ENCODE assay signal across 7 cellular contexts in the genomic region with DNA sequence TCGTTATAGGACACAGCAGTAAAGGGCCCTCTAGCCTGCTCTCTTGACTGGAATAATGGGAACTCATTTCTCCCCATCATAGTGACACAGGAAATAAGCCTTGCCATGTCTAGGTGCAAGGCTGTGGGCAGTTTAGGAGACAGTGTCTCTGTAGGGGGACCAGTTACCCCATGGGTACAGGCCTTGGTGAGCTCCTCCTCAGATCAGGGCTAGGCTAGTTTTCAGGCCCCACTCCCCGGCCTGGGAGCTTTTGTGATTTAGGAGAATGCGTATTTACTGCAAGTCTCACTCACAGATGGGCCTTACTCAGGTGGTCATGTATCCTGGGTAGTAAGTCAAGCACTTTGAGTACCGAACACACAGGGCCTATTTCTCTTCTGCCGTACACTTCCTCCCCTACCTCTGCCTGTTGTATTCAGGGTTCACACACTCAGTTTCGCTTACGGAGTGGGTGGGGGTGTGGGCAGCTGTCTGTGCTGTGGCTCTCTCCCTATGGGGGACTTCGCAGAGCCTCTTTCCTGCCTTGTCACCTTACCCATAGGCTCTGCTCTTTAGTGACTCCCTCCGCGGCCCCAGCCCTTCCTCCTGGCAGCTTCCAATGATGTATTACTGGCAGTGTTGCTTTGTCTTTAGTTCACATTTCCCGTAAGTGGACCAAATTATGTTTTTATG. TPM values are rescaled to one million over a fixed set of nuclear protein-coding genes. Genes with fewer than 3 reads are reported as not detected.
A peak's percentile ranks its signal among the peaks of the same experiment; 100 is the strongest.
DNase-seq lines count a peak whose midpoint lies in the region; ATAC-seq and TF ChIP-seq lines count a peak whose summit lies in the region.

No MANE protein-coding gene starts in this region.

- DNase-seq in GM23338 (ENCODE audit: low spot score) = peak; percentile 30
- peak; percentile 37 for DNase-seq in activated CD4-positive, CD25-positive, alpha-beta regulatory T cell treated with anti-CD3 and anti-CD28 coated beads, Interleukin-2, amount 50 U/mL, for 72 hours
- no peak for DNase-seq in endothelial cell (ENCODE audit: low spot score)
- DNase-seq in stimulated activated CD8-positive, alpha-beta memory T cell treated with anti-CD3 and anti-CD28 coated beads, Interleukin-12 subunit alpha, Interleukin-12 subunit beta, amount 100 ng/mL, for 1 hour (ENCODE audit: low read depth) = peak; percentile 19
- no peak for DNase-seq in NCI-H2107 (lab: John Stamatoyannopoulos, UW)
- DNase-seq in cortex of kidney (lab: John Stamatoyannopoulos, UW) = no peak
- no peak for DNase-seq in SKM-1 (lab: John Stamatoyannopoulos, UW; ENCODE audit: unreplicated experiment)

- peaks cover 100% of the 10 kb centered on the region for H3K79me2 ChIP-seq in GM23338 (replicated peaks; ENCODE audit: insufficient read depth)

- H3K4me1 Mint-ChIP-seq in GM23338 (peaks cover 31% of the 10 kb centered on the region), endothelial cell (ENCODE audit: unreplicated experiment) (peaks cover 17% of the 10 kb centered on the region)

- no peak for TF ChIP-seq CTCF in GM23338 (conservative IDR thresholded peaks at IDR 0.05; ENCODE audit: low read depth in 2 of 2)
- TF ChIP-seq CTCF in endothelial cell (IDR thresholded peaks at IDR 0.05; ENCODE audit: unreplicated experiment) = no peak

- H3K36me3 ChIP-seq in GM23338 (ENCODE audit: insufficient read depth) = no peaks in the 10 kb centered on the region

- no peaks in the 10 kb centered on the region for H3K9me2 ChIP-seq in GM23338 (ENCODE audit: insufficient read depth)

- H3K36me3 Mint-ChIP-seq in GM23338 (ENCODE audit: low read depth) = peaks cover 3% of the 10 kb centered on the region; the same call in 2 of the 3 replicates
- H3K36me3 Mint-ChIP-seq in endothelial cell (ENCODE audit: low read depth, unreplicated experiment) = peaks cover 15% of the 10 kb centered on the region

- no peak overlapping the region for H3K27ac Mint-ChIP-seq in GM23338
- peak overlapping the region; percentile 20 for H3K27ac Mint-ChIP-seq in endothelial cell (ENCODE audit: unreplicated experiment)

- ATAC-seq in GM23338 = peak; percentile 58

- 0 out of 2 replicates have a peak, but pooled peaks cover 7% of the 10 kb centered on the region for H3F3A ChIP-seq in GM23338 (replicated peaks; ENCODE audit: low read depth)

- peaks cover 57% of the 10 kb centered on the region for H4K20me1 ChIP-seq in GM23338 (replicated peaks; ENCODE audit: insufficient read depth)

- H3K27me3 Mint-ChIP-seq in GM23338 (ENCODE audit: insufficient read depth, low read depth, poor library complexity) (peaks cover 6% of the 10 kb centered on the region), endothelial cell (ENCODE audit: unreplicated experiment) (peaks cover 4% of the 10 kb centered on the region)

- H3K9me3 Mint-ChIP-seq in GM23338 (no peaks in the 10 kb centered on the region), endothelial cell (ENCODE audit: unreplicated experiment) (no peaks in the 10 kb centered on the region)

- no peak overlapping the region for H3K4me3 Mint-ChIP-seq in GM23338
- H3K4me3 Mint-ChIP-seq in endothelial cell (ENCODE audit: unreplicated experiment) = no peak overlapping the region

- H3K27me3 ChIP-seq in GM23338 (ENCODE audit: insufficient read depth) = no peaks in the 10 kb centered on the region

- H3K4me3 ChIP-seq in GM23338 = no peak overlapping the region

- no peak overlapping the region for H2AFZ ChIP-seq in GM23338

- H3K4me2 ChIP-seq in GM23338 = 0 out of 2 replicates have a peak overlapping the region, but pooled peaks have one; percentile 15

- H3K4me1 ChIP-seq in GM23338 (ENCODE audit: insufficient read depth) = peaks cover 9% of the 10 kb centered on the region

- peak overlapping the region; percentile 56; the same call in 1 of the 2 replicates for H3K27ac ChIP-seq in GM23338 (ENCODE audit: low read depth)

TF ChIP-seq in GM23338, 12 proteins besides CTCF, POLR2A, EP300 and RAD21:
- TF ChIP-seq ZNF462 (CRISPR knock-in tag; IDR thresholded peaks at IDR 0.05) (no peak), CREB1 (CRISPR knock-in tag; IDR thresholded peaks at IDR 0.05; ENCODE audit: low read depth) (no peak), ZNF114 (CRISPR knock-in tag; IDR thresholded peaks at IDR 0.05) (no peak), NANOG (IDR thresholded peaks at IDR 0.05; ENCODE audit: borderline replicate concordance) (no peak), JUNB (IDR thresholded peaks at IDR 0.05; ENCODE audit: unreplicated experiment) (no peak), STAT1 (IDR thresholded peaks at IDR 0.05; ENCODE audit: unreplicated experiment) (no peak), EZH2phosphoT487 (IDR thresholded peaks at IDR 0.05; ENCODE audit: unreplicated experiment) (no peak)

RNA-seq across cellular contexts. Expression of gene FAM193A, which starts 34.2 kb away (rescaled TPM):
- total RNA-seq in GM23338 (2014; rRNA removed; shearing (Covaris generic)) = 20.8 and 22.9 TPM in 2 replicates
- 8.5 and 12.0 TPM in 2 replicates for polyA plus RNA-seq in GM23338 (2016; fragmentation: Nextera tagmentation; extraction: Ambion mirVana)
- 33.7 TPM for total RNA-seq in endothelial cell (ENCODE audit: unreplicated experiment)

Comparison
In these comparisons a context has a peak if more than half of its experiments do, and no peak if none do; other contexts are left out.
1. DNase-seq: peak in GM23338 (single experiment), activated CD4-positive, CD25-positive, alpha-beta regulatory T cell treated with anti-CD3 and anti-CD28 coated beads, Interleukin-2, amount 50 U/mL, for 72 hours (single experiment) and stimulated activated CD8-positive, alpha-beta memory T cell treated with anti-CD3 and anti-CD28 coated beads, Interleukin-12 subunit alpha, Interleukin-12 subunit beta, amount 100 ng/mL, for 1 hour (single experiment); none in endothelial cell (single experiment), NCI-H2107 (single experiment), cortex of kidney (single experiment) and SKM-1 (single experiment).